ENCODE assay signal across 18 cellular contexts in genomic region chr16:76777721-76778120, GRCh38.
A peak's percentile ranks its signal among the peaks of the same experiment; 100 is the strongest.
DNase-seq lines count a peak whose midpoint lies in the region; ATAC-seq and TF ChIP-seq lines count a peak whose summit lies in the region.
"Had no signal": no experiment of that assay in that cellular context is flagged by ENCODE, and none has a peak within 500 bp of the region (broad histone marks: within the 10 kb centered on the region; RNA-seq: fewer than 3 reads in every experiment).

No MANE protein-coding gene starts in this region.

- H3K27ac ChIP-seq in RWPE2 (ENCODE audit: poor library complexity, severe bottlenecking), result peak overlapping the region; percentile 82
- H3K27ac ChIP-seq in PC-9, result no peak overlapping the region
- H3K27ac ChIP-seq: 22Rv1, BLaER1, C4-2B, GM23248 had no signal

- no peaks in the 10 kb centered on the region for H3F3A ChIP-seq in PC-9 (ENCODE audit: insufficient read depth, low read depth)

- ATAC-seq in RWPE2 (ENCODE audit: low read depth) (peak; percentile 41), GM18868 (IDR thresholded peaks at IDR 0.05; ENCODE audit: unreplicated experiment) (no peak)
- ATAC-seq: CD8-positive, alpha-beta T cell had no signal

- H2AFZ ChIP-seq in PC-9, result no peak overlapping the region
- H2AFZ ChIP-seq: GM23248 had no signal

- TF ChIP-seq CTCF in RWPE2 (IDR thresholded peaks at IDR 0.05; ENCODE audit: poor library complexity, severe bottlenecking) (no peak), epithelial cell of esophagus (IDR thresholded peaks at IDR 0.05; ENCODE audit: insufficient read depth, low read depth, low read length, missing control alignments) (no peak), PC-9 (conservative IDR thresholded peaks at IDR 0.05) (no peak)

- CTCF ChIA-PET in PC-9 (lab: Charles Lee), result no interaction called here

- H4K20me1 ChIP-seq in PC-9 (ENCODE audit: insufficient read depth), result no peaks in the 10 kb centered on the region
- H4K20me1 ChIP-seq: BLaER1 had no signal

- DNase-seq in NOMO-1 treated with DMSO at 0.1 percent for 48 hours (lab: John Stamatoyannopoulos, UW; ENCODE audit: unreplicated experiment) (peak; percentile 11), NOMO-1 (lab: John Stamatoyannopoulos, UW; ENCODE audit: unreplicated experiment in 2 of 2) (no peak), RWPE2 (ENCODE audit: low spot score) (no peak), epithelial cell of esophagus (ENCODE audit: low read depth) (peak; percentile 54), COLO668 (lab: John Stamatoyannopoulos, UW; ENCODE audit: unreplicated experiment) (no peak), PC-9 (no peak)
- DNase-seq: CD4-positive, CD25-positive, alpha-beta regulatory T cell; CD8-positive, alpha-beta T cell; DMS 273 treated with DMSO at 0.1 percent for 48 hours; DMS79 treated with DMSO at 0.1 percent for 48 hours; GF-D8; GM23248; H7; HCEC 1CT had no signal

- H3K36me3 ChIP-seq in RWPE2 (ENCODE audit: low read depth) (peaks cover 6% of the 10 kb centered on the region), PC-9 (ENCODE audit: low read depth) (no peaks in the 10 kb centered on the region)
- H3K36me3 ChIP-seq: BLaER1 had no signal

- POLR2A ChIA-PET in PC-9 (lab: Charles Lee; ENCODE audit: unreplicated experiment), result no interaction called here

- H3K9me3 ChIP-seq in RWPE2 (ENCODE audit: severe bottlenecking), result no peaks in the 10 kb centered on the region
- H3K9me3 ChIP-seq in PC-9 (ENCODE audit: insufficient read depth, low read depth), result no peaks in the 10 kb centered on the region
- H3K9me3 ChIP-seq: BLaER1 had no signal

- peaks cover 38% of the 10 kb centered on the region for H3K4me1 ChIP-seq in RWPE2 (ENCODE audit: insufficient read depth, poor library complexity, severe bottlenecking)
- H3K4me1 ChIP-seq in PC-9 (replicated peaks; ENCODE audit: insufficient read depth), result no peaks in the 10 kb centered on the region
- H3K4me1 ChIP-seq: BLaER1 had no signal

- H3K4me2 ChIP-seq in PC-9, result no peak overlapping the region
- H3K4me2 ChIP-seq: BLaER1 had no signal

- H3K79me2 ChIP-seq in PC-9 (ENCODE audit: low read depth), result no peaks in the 10 kb centered on the region

- no peaks in the 10 kb centered on the region for H3K27me3 ChIP-seq in RWPE2 (ENCODE audit: insufficient read depth, poor library complexity, severe bottlenecking)
- H3K27me3 ChIP-seq in PC-9 (ENCODE audit: insufficient read depth, low read depth), result no peaks in the 10 kb centered on the region; the same call in 1 of the 2 replicates
- H3K27me3 ChIP-seq: BLaER1 had no signal

- no peaks in the 10 kb centered on the region for H3K9me2 ChIP-seq in PC-9 (ENCODE audit: insufficient read depth)

- H3K4me3 ChIP-seq in RWPE2 (ENCODE audit: severe bottlenecking) (no peak overlapping the region), epithelial cell of esophagus (ENCODE audit: low read length) (no peak overlapping the region), PC-9 (no peak overlapping the region)
- H3K4me3 ChIP-seq: BLaER1, GM23248 had no signal

- no TSS peak for BruUV-seq in PC-9 (replicated peaks; lab: Mats Ljungman, UMichigan)

- intact Hi-C loops in PC-9 (cut with micrococcal nuclease; ENCODE audit: unreplicated experiment), result no loop called here

Comparison
In these comparisons a context has a peak if more than half of its experiments do, and no peak if none do; other contexts are left out.
1. DNase-seq: peak in NOMO-1 treated with DMSO at 0.1 percent for 48 hours (single experiment) and epithelial cell of esophagus (single experiment); none in NOMO-1 (0 of 2), RWPE2 (single experiment), COLO668 (single experiment) and PC-9 (0 of 2).